In the genomic region with DNA sequence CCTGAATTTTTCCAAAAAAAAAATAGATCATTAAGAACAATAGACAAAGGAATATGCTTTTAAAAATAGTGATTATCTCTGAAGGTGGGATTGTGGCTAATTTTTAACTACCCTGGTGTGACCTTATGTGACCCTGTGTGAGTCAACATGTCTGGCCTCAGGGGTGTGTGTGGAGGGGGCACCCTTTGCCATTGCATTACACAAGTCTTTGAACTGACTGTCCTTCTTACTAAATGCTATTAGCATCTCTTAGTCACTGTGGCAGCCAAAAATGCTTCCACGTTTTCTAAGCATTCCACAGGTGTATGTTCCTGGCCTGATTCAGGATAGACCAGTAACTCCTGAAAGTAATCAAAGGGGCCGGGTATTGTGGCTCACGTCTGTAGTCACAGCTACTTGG, we compare ENCODE assay signal across 23 cellular contexts.
DNase-seq lines count a peak whose midpoint lies in the region; ATAC-seq, FAIRE-seq and TF ChIP-seq lines count a peak whose summit lies in the region.
"Had no signal": no experiment of that assay in that cellular context is flagged by ENCODE, and none has a peak within 500 bp of the region (broad histone marks: within the 10 kb centered on the region; RNA-seq: fewer than 3 reads in every experiment).

No MANE protein-coding gene starts in this region.

- H3K36me3 Mint-ChIP-seq in MCF 10A (ENCODE audit: insufficient read depth, unreplicated experiment), result peaks cover 6% of the 10 kb centered on the region

- DNase-seq in MCF 10A (ENCODE audit: unreplicated experiment) (peak; percentile 22), breast epithelium (ENCODE audit: low spot score in 2 of 2) (no peak), NCI-H226 (peak; percentile 14), foreskin keratinocyte (peak; percentile 42 to 62), urothelium cell line (ENCODE audit: low spot score) (peak; percentile 61)
- no peak for DNase-seq in activated naive CD4-positive, alpha-beta T cell treated with anti-CD3 and anti-CD28 coated beads, Interleukin-2, amount 50 U/mL, for 16 hours
- DNase-seq: activated CD8-positive, alpha-beta memory T cell treated with anti-CD3 and anti-CD28 coated beads, Interleukin-2, amount 10 ng/mL, durations not matched to agents 7 days and 5 days; adrenal gland; GF-D8; hippocampal formation; Karpas-422; left cardiac atrium; NCI-H1694 treated with DMSO at 0.1 percent for 48 hours; NCI-H446; occipital lobe; SHP77; T-helper 2 cell; uterus had no signal

- H3K36me3 ChIP-seq in breast epithelium, result no peaks in the 10 kb centered on the region
- H3K36me3 ChIP-seq: adrenal gland, uterus had no signal

- H3K27ac Mint-ChIP-seq in MCF 10A (ENCODE audit: low read depth, unreplicated experiment), result no peak overlapping the region
- H3K27ac Mint-ChIP-seq: activated CD8-positive, alpha-beta memory T cell treated with anti-CD3 and anti-CD28 coated beads, Interleukin-2, amount 10 ng/mL, durations not matched to agents 7 days and 5 days had no signal

- no peaks in the 10 kb centered on the region for H3K27me3 Mint-ChIP-seq in MCF 10A (ENCODE audit: insufficient read depth, unreplicated experiment)
- H3K27me3 Mint-ChIP-seq: activated CD8-positive, alpha-beta memory T cell treated with anti-CD3 and anti-CD28 coated beads, Interleukin-2, amount 10 ng/mL, durations not matched to agents 7 days and 5 days; central memory CD8-positive, alpha-beta T cell had no signal

- H3K27me3 ChIP-seq in breast epithelium (no peaks in the 10 kb centered on the region), foreskin keratinocyte (no peaks in the 10 kb centered on the region)
- H3K27me3 ChIP-seq: adrenal gland, uterus had no signal

- H3K4me1 ChIP-seq in breast epithelium (no peaks in the 10 kb centered on the region), foreskin keratinocyte (no peaks in the 10 kb centered on the region)
- H3K4me1 ChIP-seq: adrenal gland, uterus had no signal

- intact Hi-C loops in MCF 10A (cut with micrococcal nuclease) (no loop called here), breast epithelium (cut with DNase I; ENCODE audit: low total_unique reads) (no loop called here)

- no peaks in the 10 kb centered on the region for H3K9me3 ChIP-seq in breast epithelium
- H3K9me3 ChIP-seq: A549, uterus had no signal

- CTCF ChIA-PET in MCF 10A (lab: Yijun Ruan, JAX), result interaction anchor here (0.7 kb wide), 1 partner anchor 1033 kb away, joined by 3 read pairs; no protein-coding TSS in a partner anchor

- H3K27ac ChIP-seq in breast epithelium, result no peak overlapping the region
- no peak overlapping the region for H3K27ac ChIP-seq in foreskin keratinocyte
- H3K27ac ChIP-seq: A549, adrenal gland, uterus had no signal

- no peak for FAIRE-seq in urothelium cell line (lab: Jason Lieb, UNC)
- FAIRE-seq: A549 had no signal

- POLR2A ChIA-PET in MCF 10A (lab: Yijun Ruan, JAX), result no interaction called here

- TF ChIP-seq POLR2A in breast epithelium (IDR thresholded peaks at IDR 0.05), result no peak

- no peak for TF ChIP-seq CTCF in MCF 10A (IDR thresholded peaks at IDR 0.05; ENCODE audit: unreplicated experiment)
- TF ChIP-seq CTCF in breast epithelium (IDR thresholded peaks at IDR 0.05), result no peak
- TF ChIP-seq CTCF in foreskin keratinocyte (conservative IDR thresholded peaks at IDR 0.05), result no peak

- no peaks in the 10 kb centered on the region for H3K4me1 Mint-ChIP-seq in MCF 10A (ENCODE audit: insufficient read depth, unreplicated experiment)
- H3K4me1 Mint-ChIP-seq: activated CD8-positive, alpha-beta memory T cell treated with anti-CD3 and anti-CD28 coated beads, Interleukin-2, amount 10 ng/mL, durations not matched to agents 7 days and 5 days; central memory CD8-positive, alpha-beta T cell had no signal

- no peak overlapping the region for H3K4me3 ChIP-seq in breast epithelium
- H3K4me3 ChIP-seq: A549, adrenal gland, uterus had no signal

- no TSS peak for BruUV-seq in MCF 10A (replicated peaks; lab: Mats Ljungman, UMichigan)

- ATAC-seq in foreskin keratinocyte, result peak; percentile 71
- ATAC-seq in HG02970 (IDR thresholded peaks at IDR 0.05; ENCODE audit: low FRiP score, unreplicated experiment), result no peak
- no peak for ATAC-seq in HG03521 (IDR thresholded peaks at IDR 0.05; ENCODE audit: unreplicated experiment)
- ATAC-seq: activated CD8-positive, alpha-beta memory T cell treated with anti-CD3 and anti-CD28 coated beads, Interleukin-2, amount 10 ng/mL, durations not matched to agents 7 days and 5 days; left cardiac atrium; sciatic nerve had no signal

- H3K9me3 Mint-ChIP-seq in MCF 10A (ENCODE audit: unreplicated experiment), result peaks cover 6% of the 10 kb centered on the region
- H3K9me3 Mint-ChIP-seq: central memory CD8-positive, alpha-beta T cell had no signal

- no peak overlapping the region for H3K4me3 Mint-ChIP-seq in MCF 10A (ENCODE audit: unreplicated experiment)
- H3K4me3 Mint-ChIP-seq: activated CD8-positive, alpha-beta memory T cell treated with anti-CD3 and anti-CD28 coated beads, Interleukin-2, amount 10 ng/mL, durations not matched to agents 7 days and 5 days; central memory CD8-positive, alpha-beta T cell had no signal

Comparison
In these comparisons a context has a peak if more than half of its experiments do, and no peak if none do; other contexts are left out.
1. DNase-seq: peak in MCF 10A (single experiment), NCI-H226 (single experiment), foreskin keratinocyte (2 of 2) and urothelium cell line (single experiment); none in breast epithelium (0 of 2) and activated naive CD4-positive, alpha-beta T cell treated with anti-CD3 and anti-CD28 coated beads, Interleukin-2, amount 50 U/mL, for 16 hours (single experiment).